1 cellular context compared by ENCODE assay signal in the genomic region with DNA sequence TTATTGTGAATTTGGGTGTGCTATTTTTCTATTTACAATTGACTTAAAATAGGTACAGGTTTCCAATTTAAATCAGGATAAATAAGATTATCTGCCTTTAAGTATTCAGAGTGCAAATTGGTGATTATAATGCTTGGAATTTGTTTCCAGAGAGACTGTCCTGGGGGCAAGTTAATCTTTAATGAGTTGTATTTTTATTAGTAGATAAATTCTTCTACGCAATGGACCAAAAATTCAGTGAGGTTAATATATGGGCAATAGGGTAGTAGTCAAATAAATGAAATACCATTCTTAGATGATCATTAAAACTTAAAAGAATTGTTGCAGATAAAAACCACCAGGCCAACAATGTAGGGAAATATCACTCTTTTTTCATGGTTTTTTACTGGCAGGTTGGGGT.
TF ChIP-seq lines count a peak whose summit lies in the region.

No MANE protein-coding gene starts in this region.

TF ChIP-seq in HepG2, 621 proteins besides CTCF, POLR2A, EP300 and RAD21 (continued from another document):
- no peak for TF ChIP-seq SP140L (CRISPR knock-in tag; IDR thresholded peaks at IDR 0.05; ENCODE audit: borderline replicate concordance)
- no peak for TF ChIP-seq GATAD2A (CRISPR knock-in tag; IDR thresholded peaks at IDR 0.05)
- no peak for TF ChIP-seq ZNF574 (CRISPR knock-in tag; IDR thresholded peaks at IDR 0.05)
- no peak for TF ChIP-seq ZNF839 (CRISPR knock-in tag; IDR thresholded peaks at IDR 0.05; ENCODE audit: borderline replicate concordance)
- TF ChIP-seq SP2 (CRISPR knock-in tag; IDR thresholded peaks at IDR 0.05) = no peak
- TF ChIP-seq ZNF451 (CRISPR knock-in tag; IDR thresholded peaks at IDR 0.05) = no peak
- TF ChIP-seq, protein P1, sequence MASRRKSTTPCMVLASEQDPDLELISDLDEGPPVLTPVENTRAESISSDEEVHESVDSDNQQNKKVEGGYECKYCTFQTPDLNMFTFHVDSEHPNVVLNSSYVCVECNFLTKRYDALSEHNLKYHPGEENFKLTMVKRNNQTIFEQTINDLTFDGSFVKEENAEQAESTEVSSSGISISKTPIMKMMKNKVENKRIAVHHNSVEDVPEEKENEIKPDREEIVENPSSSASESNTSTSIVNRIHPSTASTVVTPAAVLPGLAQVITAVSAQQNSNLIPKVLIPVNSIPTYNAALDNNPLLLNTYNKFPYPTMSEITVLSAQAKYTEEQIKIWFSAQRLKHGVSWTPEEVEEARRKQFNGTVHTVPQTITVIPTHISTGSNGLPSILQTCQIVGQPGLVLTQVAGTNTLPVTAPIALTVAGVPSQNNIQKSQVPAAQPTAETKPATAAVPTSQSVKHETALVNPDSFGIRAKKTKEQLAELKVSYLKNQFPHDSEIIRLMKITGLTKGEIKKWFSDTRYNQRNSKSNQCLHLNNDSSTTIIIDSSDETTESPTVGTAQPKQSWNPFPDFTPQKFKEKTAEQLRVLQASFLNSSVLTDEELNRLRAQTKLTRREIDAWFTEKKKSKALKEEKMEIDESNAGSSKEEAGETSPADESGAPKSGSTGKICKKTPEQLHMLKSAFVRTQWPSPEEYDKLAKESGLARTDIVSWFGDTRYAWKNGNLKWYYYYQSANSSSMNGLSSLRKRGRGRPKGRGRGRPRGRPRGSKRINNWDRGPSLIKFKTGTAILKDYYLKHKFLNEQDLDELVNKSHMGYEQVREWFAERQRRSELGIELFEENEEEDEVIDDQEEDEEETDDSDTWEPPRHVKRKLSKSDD (CRISPR knock-in tag; IDR thresholded peaks at IDR 0.05; ENCODE audit: low read depth) = no peak
- TF ChIP-seq, protein P2, sequence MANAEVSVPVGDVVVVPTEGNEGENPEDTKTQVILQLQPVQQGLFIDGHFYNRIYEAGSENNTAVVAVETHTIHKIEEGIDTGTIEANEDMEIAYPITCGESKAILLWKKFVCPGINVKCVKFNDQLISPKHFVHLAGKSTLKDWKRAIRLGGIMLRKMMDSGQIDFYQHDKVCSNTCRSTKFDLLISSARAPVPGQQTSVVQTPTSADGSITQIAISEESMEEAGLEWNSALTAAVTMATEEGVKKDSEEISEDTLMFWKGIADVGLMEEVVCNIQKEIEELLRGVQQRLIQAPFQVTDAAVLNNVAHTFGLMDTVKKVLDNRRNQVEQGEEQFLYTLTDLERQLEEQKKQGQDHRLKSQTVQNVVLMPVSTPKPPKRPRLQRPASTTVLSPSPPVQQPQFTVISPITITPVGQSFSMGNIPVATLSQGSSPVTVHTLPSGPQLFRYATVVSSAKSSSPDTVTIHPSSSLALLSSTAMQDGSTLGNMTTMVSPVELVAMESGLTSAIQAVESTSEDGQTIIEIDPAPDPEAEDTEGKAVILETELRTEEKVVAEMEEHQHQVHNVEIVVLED (CRISPR knock-in tag; IDR thresholded peaks at IDR 0.05; ENCODE audit: borderline replicate concordance) = no peak
- no peak for TF ChIP-seq ZNF570 (CRISPR knock-in tag; IDR thresholded peaks at IDR 0.05; ENCODE audit: borderline replicate concordance)
- no peak for TF ChIP-seq ZNF513 (CRISPR knock-in tag; conservative IDR thresholded peaks at IDR 0.05)
- TF ChIP-seq ZNF563 (CRISPR knock-in tag; IDR thresholded peaks at IDR 0.05) = no peak
- TF ChIP-seq ZNF333 (CRISPR knock-in tag; IDR thresholded peaks at IDR 0.05; ENCODE audit: borderline replicate concordance) = no peak
- TF ChIP-seq ZNF383 (CRISPR knock-in tag; IDR thresholded peaks at IDR 0.05; ENCODE audit: borderline replicate concordance) = no peak
- no peak for TF ChIP-seq MAFG (CRISPR knock-in tag; IDR thresholded peaks at IDR 0.05)
- TF ChIP-seq ZNF10 (CRISPR knock-in tag; IDR thresholded peaks at IDR 0.05; ENCODE audit: borderline replicate concordance, low read depth) = no peak
